In genomic region chr5:138557677-138558076, GRCh38 we compare ENCODE assay signal across 22 cellular contexts.
"Had no signal": no experiment of that assay in that cellular context is flagged by ENCODE, and none has a peak within 500 bp of the region (broad histone marks: within the 10 kb centered on the region; RNA-seq: fewer than 3 reads in every experiment).

No MANE protein-coding gene starts in this region.

- H3K9me3 Mint-ChIP-seq: dendritic cell treated with granulocyte-macrophage colony-stimulating factor and Interleukin-4, amounts not matched to agents 40 ng/mL and 50 ng/mL, for 4 days; effector memory CD8-positive, alpha-beta T cell; memory B cell; mesothelial cell of epicardium; nephron progenitor cell; stimulated activated naive B cell treated with anti-CD40 and anti-IgM and Interleukin-4, amounts not matched to agents 10 μg/mL and 1 μg/mL and 100 μg/mL, for 72 hours; stimulated activated naive CD8-positive, alpha-beta T cell treated with anti-CD3 and anti-CD28 coated beads, Interleukin-15, amount 100 ng/mL, for 72 hours had no signal

- H3K9ac ChIP-seq: parathyroid adenoma had no signal

- H3K27ac ChIP-seq: epithelial cell of prostate, esophagus muscularis mucosa, gastrocnemius medialis, parathyroid adenoma, psoas muscle, testis, tibial nerve, upper lobe of right lung, vagina had no signal

- H2AFZ ChIP-seq: parathyroid adenoma had no signal

- H3K79me2 ChIP-seq: parathyroid adenoma had no signal

- H3K4me1 ChIP-seq: esophagus muscularis mucosa, gastrocnemius medialis, psoas muscle, testis, upper lobe of right lung, vagina had no signal

- H3K27me3 Mint-ChIP-seq: dendritic cell treated with granulocyte-macrophage colony-stimulating factor and Interleukin-4, amounts not matched to agents 40 ng/mL and 50 ng/mL, for 4 days; effector memory CD8-positive, alpha-beta T cell; memory B cell; stimulated activated naive B cell treated with anti-CD40 and anti-IgM and Interleukin-4, amounts not matched to agents 10 μg/mL and 1 μg/mL and 100 μg/mL, for 72 hours; stimulated activated naive CD8-positive, alpha-beta T cell treated with anti-CD3 and anti-CD28 coated beads, Interleukin-15, amount 100 ng/mL, for 72 hours had no signal

- H3K9me3 ChIP-seq: esophagus muscularis mucosa, gastrocnemius medialis, psoas muscle, testis, tibial nerve, upper lobe of right lung, vagina had no signal

- H3K4me3 Mint-ChIP-seq: dendritic cell treated with granulocyte-macrophage colony-stimulating factor and Interleukin-4, amounts not matched to agents 40 ng/mL and 50 ng/mL, for 4 days; effector memory CD8-positive, alpha-beta T cell; memory B cell; mesothelial cell of epicardium; nephron progenitor cell; stimulated activated naive B cell treated with anti-CD40 and anti-IgM and Interleukin-4, amounts not matched to agents 10 μg/mL and 1 μg/mL and 100 μg/mL, for 72 hours; stimulated activated naive CD8-positive, alpha-beta T cell treated with anti-CD3 and anti-CD28 coated beads, Interleukin-15, amount 100 ng/mL, for 72 hours had no signal

- H3K27ac Mint-ChIP-seq: dendritic cell treated with granulocyte-macrophage colony-stimulating factor and Interleukin-4, amounts not matched to agents 40 ng/mL and 50 ng/mL, for 4 days; memory B cell; mesothelial cell of epicardium; nephron progenitor cell had no signal

- H3K4me3 ChIP-seq: esophagus muscularis mucosa, gastrocnemius medialis, psoas muscle, testis, tibial nerve, upper lobe of right lung, vagina had no signal

- H3K4me1 Mint-ChIP-seq: memory B cell, mesothelial cell of epicardium, nephron progenitor cell had no signal

- H3K27me3 ChIP-seq: esophagus muscularis mucosa, gastrocnemius medialis, testis, tibial nerve, upper lobe of right lung, vagina had no signal

- DNase-seq: effector memory CD8-positive, alpha-beta T cell; gastrocnemius medialis; islet precursor cell; nephron progenitor cell; psoas muscle; retina; stimulated activated CD4-positive, alpha-beta T cell treated with anti-CD3 and anti-CD28 coated beads, Interleukin-2, amount 100 ng/mL, for 24 hours; stimulated activated CD4-positive, alpha-beta T cell treated with anti-CD3 and anti-CD28 coated beads, Interleukin-4, amount 100 ng/mL, for 4 hours; stimulated activated naive B cell treated with anti-CD40 and anti-IgM and Interleukin-4, amounts not matched to agents 10 μg/mL and 1 μg/mL and 100 μg/mL, for 72 hours; stimulated activated naive CD8-positive, alpha-beta T cell treated with anti-CD3 and anti-CD28 coated beads, Interleukin-15, amount 100 ng/mL, for 72 hours; testis; upper lobe of right lung had no signal

- ATAC-seq: effector memory CD8-positive, alpha-beta T cell; gastrocnemius medialis; left lobe of liver; psoas muscle; sciatic nerve; stimulated activated naive B cell treated with anti-CD40 and anti-IgM and Interleukin-4, amounts not matched to agents 10 μg/mL and 1 μg/mL and 100 μg/mL, for 72 hours; stimulated activated naive CD8-positive, alpha-beta T cell treated with anti-CD3 and anti-CD28 coated beads, Interleukin-15, amount 100 ng/mL, for 72 hours; upper lobe of right lung had no signal
